Comparison of ENCODE assay signal across 22 cellular contexts in genomic region chr19:39054091-39054470, GRCh38.
"Had no signal": no experiment of that assay in that cellular context is flagged by ENCODE, and none has a peak within 500 bp of the region (broad histone marks: within the 10 kb centered on the region; RNA-seq: fewer than 3 reads in every experiment).

No MANE protein-coding gene starts in this region.

- H3K36me3 ChIP-seq: ascending aorta, Peyer's patch, SJSA1 had no signal

- H3K4me3 ChIP-seq: ascending aorta, body of pancreas, Peyer's patch, SJSA1 had no signal

- H3K27ac ChIP-seq: ascending aorta, body of pancreas, KMS-11, RWPE1, SJSA1 had no signal

- DNase-seq: activated CD4-positive, alpha-beta T cell treated with anti-CD3 and anti-CD28 coated beads for 4 hours; activated CD8-positive, alpha-beta memory T cell treated with anti-CD3 and anti-CD28 coated beads, Interleukin-2, amount 50 U/mL, for 48 hours; activated CD8-positive, alpha-beta T cell treated with anti-CD3 and anti-CD28 coated beads, Interleukin-2, amount 10 ng/mL, durations not matched to agents 7 days and 5 days; activated effector memory CD4-positive, alpha-beta T cell treated with Interleukin-2 at 50 U/mL for 16 hours; activated naive CD4-positive, alpha-beta T cell; activated T-cell treated with anti-CD3 and anti-CD28 coated beads, Interleukin-2, amount 50 U/mL, for 1 hour; NCI-H1092; NCI-H1417; NCI-H2029 treated with DMSO at 0.1 percent for 48 hours; NCI-H345; NCI-H510A treated with DMSO at 0.1 percent for 48 hours; NK-92 treated with Interleukin-12 subunit alpha and Interleukin-12 subunit beta, amount 100 ng/mL, for 24 hours; Right ventricle myocardium superior had no signal

- H3K4me1 ChIP-seq: ascending aorta, body of pancreas, SJSA1 had no signal

- FAIRE-seq: bronchial epithelial cell had no signal

- H3K27me3 ChIP-seq: ascending aorta, body of pancreas, Peyer's patch, SJSA1 had no signal

- H3K9me3 ChIP-seq: ascending aorta, body of pancreas, Peyer's patch, SJSA1 had no signal

- ATAC-seq: activated CD4-positive, CD25-positive, alpha-beta regulatory T cell treated with anti-CD3 and anti-CD28 coated beads, Interleukin-2, amount 50 U/mL, for 24 hours; activated CD8-positive, alpha-beta T cell treated with anti-CD3 and anti-CD28 coated beads, Interleukin-2, amount 10 ng/mL, durations not matched to agents 7 days and 5 days; body of pancreas; SK-N-SH treated with all-trans-retinoic acid at 6 μM for 48 hours had no signal
